ENCODE assay signal across 9 cellular contexts in the genomic region with DNA sequence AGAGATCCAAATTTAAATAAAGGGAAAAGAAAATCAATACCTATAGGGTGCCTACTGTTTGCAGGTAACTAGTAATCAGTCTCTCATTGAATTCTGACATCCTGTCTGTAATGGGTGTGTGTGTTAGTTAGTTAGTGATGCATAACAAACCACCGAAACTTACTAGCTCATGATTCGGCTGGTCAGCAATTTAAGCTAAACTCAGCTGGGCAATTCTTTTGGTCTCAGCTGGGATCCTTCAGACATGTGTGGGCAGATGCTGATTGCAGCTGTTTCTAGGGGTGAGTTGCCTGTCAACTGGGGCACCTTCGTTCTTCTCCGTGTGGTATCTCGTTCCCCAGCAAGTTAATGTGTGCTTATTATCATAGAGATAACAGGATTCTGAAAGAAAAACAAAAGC. TPM values are rescaled to one million over a fixed set of nuclear protein-coding genes. Genes with fewer than 3 reads are reported as not detected.
DNase-seq lines count a peak whose midpoint lies in the region; ATAC-seq and TF ChIP-seq lines count a peak whose summit lies in the region.
"Had no signal": no experiment of that assay in that cellular context is flagged by ENCODE, and none has a peak within 500 bp of the region (broad histone marks: within the 10 kb centered on the region; RNA-seq: fewer than 3 reads in every experiment).

No MANE protein-coding gene starts in this region.

- peak overlapping the region; percentile 43 to 51 for H3K4me3 Mint-ChIP-seq in effector memory CD8-positive, alpha-beta T cell
- H3K4me3 Mint-ChIP-seq in activated T-cell treated with anti-CD3 and anti-CD28 coated beads, Interleukin-2, amount 50 U/mL, for 72 hours = peak overlapping the region in 1 of 2 donors; percentile 59

- no peaks in the 10 kb centered on the region for H3K9me3 Mint-ChIP-seq in effector memory CD8-positive, alpha-beta T cell
- H3K9me3 Mint-ChIP-seq in activated T-cell treated with anti-CD3 and anti-CD28 coated beads, Interleukin-2, amount 50 U/mL, for 72 hours = peaks cover 0 to 2% of the 10 kb centered on the region in 2 donors

- H3K27me3 Mint-ChIP-seq in effector memory CD8-positive, alpha-beta T cell = no peaks in the 10 kb centered on the region
- no peaks in the 10 kb centered on the region for H3K27me3 Mint-ChIP-seq in activated T-cell treated with anti-CD3 and anti-CD28 coated beads, Interleukin-2, amount 50 U/mL, for 72 hours (ENCODE audit: low read depth)

- H3K4me1 Mint-ChIP-seq in effector memory CD8-positive, alpha-beta T cell (ENCODE audit: low read depth in 2 of 2) = peaks cover 34 to 42% of the 10 kb centered on the region in 2 donors
- peaks cover 60% of the 10 kb centered on the region for H3K4me1 Mint-ChIP-seq in activated T-cell treated with anti-CD3 and anti-CD28 coated beads, Interleukin-2, amount 50 U/mL, for 72 hours (ENCODE audit: low read depth)

- peak overlapping the region in 1 of 2 donors; percentile 17 for H3K27ac Mint-ChIP-seq in effector memory CD8-positive, alpha-beta T cell
- H3K27ac Mint-ChIP-seq in activated T-cell treated with anti-CD3 and anti-CD28 coated beads, Interleukin-2, amount 50 U/mL, for 72 hours = no peak overlapping the region

- DNase-seq in GM13976 (ENCODE audit: low spot score) = peak; percentile 58
- DNase-seq in effector memory CD8-positive, alpha-beta T cell = no peak
- no peak for DNase-seq in activated T-cell treated with anti-CD3 and anti-CD28 coated beads, Interleukin-2, amount 50 U/mL, for 72 hours
- DNase-seq in T1000 (lab: John Stamatoyannopoulos, UW) = no peak
- DNase-seq in NCI-H2029 (lab: John Stamatoyannopoulos, UW) = no peak
- no peak for DNase-seq in AG20443 (ENCODE audit: low spot score)
- DNase-seq: NCI-H446 had no signal

- H3K36me3 Mint-ChIP-seq in effector memory CD8-positive, alpha-beta T cell (ENCODE audit: insufficient read depth) = peaks cover 14% of the 10 kb centered on the region
- peaks cover 8 to 16% of the 10 kb centered on the region in 2 donors for H3K36me3 Mint-ChIP-seq in activated T-cell treated with anti-CD3 and anti-CD28 coated beads, Interleukin-2, amount 50 U/mL, for 72 hours (ENCODE audit: insufficient read depth in 2 of 2)

- in situ Hi-C loops in GM13976 (cut with MboI; ENCODE audit: low sequenced_read_pairs, unreplicated experiment) = no loop called here

- no peak for TF ChIP-seq CTCF in GM13976 (IDR thresholded peaks at IDR 0.05; ENCODE audit: borderline replicate concordance, control extremely low read depth, extremely low read depth, insufficient read depth, missing control alignments)

- peak; percentile 57 for ATAC-seq in GM21381 (IDR thresholded peaks at IDR 0.05; ENCODE audit: unreplicated experiment)
- peak; percentile 79 for ATAC-seq in HG03378 (IDR thresholded peaks at IDR 0.05; ENCODE audit: unreplicated experiment)
- no peak for ATAC-seq in effector memory CD8-positive, alpha-beta T cell (replicated peaks)
- no peak for ATAC-seq in activated T-cell treated with anti-CD3 and anti-CD28 coated beads, Interleukin-2, amount 50 U/mL, for 72 hours (replicated peaks in 1 of 2)

RNA-seq across cellular contexts. Expression of a gene that starts 40.2 kb away (rescaled TPM):
- 10 to 100 TPM; 12.9 to 13.0 TPM for total RNA-seq in activated T-cell treated with anti-CD3 and anti-CD28 coated beads, Interleukin-2, amount 50 U/mL, for 72 hours

RNA-seq across cellular contexts. Expression of a gene that starts 43.9 kb away (rescaled TPM):
- not detected for total RNA-seq in activated T-cell treated with anti-CD3 and anti-CD28 coated beads, Interleukin-2, amount 50 U/mL, for 72 hours

Comparison
In these comparisons a context has a peak if more than half of its experiments do, and no peak if none do; other contexts are left out.
1. ATAC-seq: peak in GM21381 (single experiment) and HG03378 (single experiment); none in effector memory CD8-positive, alpha-beta T cell (single experiment) and activated T-cell treated with anti-CD3 and anti-CD28 coated beads, Interleukin-2, amount 50 U/mL, for 72 hours (0 of 2).